15 cellular contexts compared by ENCODE assay signal in the genomic region with DNA sequence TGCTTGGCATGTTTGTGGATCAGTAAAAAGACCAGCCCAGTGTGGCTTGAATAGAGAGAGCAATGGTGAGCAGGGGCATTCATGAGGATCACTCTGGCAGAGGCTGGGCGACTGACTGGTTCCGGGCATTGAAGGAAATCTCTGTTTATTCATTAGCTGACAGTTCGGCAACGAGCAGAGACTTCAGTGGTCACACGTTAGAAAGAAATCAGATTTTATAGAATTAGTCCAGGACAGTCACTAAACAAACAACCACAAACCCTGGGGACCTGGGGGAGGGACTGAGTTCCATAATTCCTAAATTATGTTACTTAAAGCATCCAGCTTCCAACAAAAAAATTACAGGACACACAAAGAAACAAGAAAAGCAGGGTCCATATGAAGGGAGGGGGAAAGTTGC.
"Had no signal": no experiment of that assay in that cellular context is flagged by ENCODE, and none has a peak within 500 bp of the region (broad histone marks: within the 10 kb centered on the region; RNA-seq: fewer than 3 reads in every experiment).

No MANE protein-coding gene starts in this region.

- H3K27ac Mint-ChIP-seq: mesothelial cell of epicardium, nephron, type B pancreatic cell had no signal

- H3K4me3 ChIP-seq: dorsolateral prefrontal cortex, heart left ventricle, right atrium auricular region, uterus had no signal

- H3K4me3 Mint-ChIP-seq: mesothelial cell of epicardium, nephron, type B pancreatic cell had no signal

- H3K27me3 Mint-ChIP-seq: type B pancreatic cell had no signal

- H3K27ac ChIP-seq: dorsolateral prefrontal cortex, heart left ventricle, right atrium auricular region, uterus had no signal

- H3K9me3 Mint-ChIP-seq: mesothelial cell of epicardium, nephron, type B pancreatic cell had no signal

- H3K9me3 ChIP-seq: heart left ventricle, right atrium auricular region, uterus had no signal

- H3K36me3 ChIP-seq: uterus had no signal

- H3K27me3 ChIP-seq: dorsolateral prefrontal cortex, heart left ventricle, right atrium auricular region, uterus had no signal

- DNase-seq: cortex of kidney; dorsolateral prefrontal cortex; effector CD8-positive, alpha-beta T cell; heart left ventricle; kidney glomerular epithelial cell; mammary epithelial cell; small intestine; stimulated activated CD4-positive, alpha-beta T cell treated with anti-CD3 and anti-CD28 coated beads, Interleukin-12 subunit alpha, Interleukin-12 subunit beta, amount 100 ng/mL, for 4 hours; stimulated activated naive CD4-positive, alpha-beta T cell treated with Interleukin-2 at 50 U/mL for 16 hours; uterus had no signal

- ATAC-seq: esophagus mucosa, heart left ventricle had no signal

- H3K4me1 ChIP-seq: right atrium auricular region, uterus had no signal
